8 cellular contexts compared by ENCODE assay signal in the genomic region with DNA sequence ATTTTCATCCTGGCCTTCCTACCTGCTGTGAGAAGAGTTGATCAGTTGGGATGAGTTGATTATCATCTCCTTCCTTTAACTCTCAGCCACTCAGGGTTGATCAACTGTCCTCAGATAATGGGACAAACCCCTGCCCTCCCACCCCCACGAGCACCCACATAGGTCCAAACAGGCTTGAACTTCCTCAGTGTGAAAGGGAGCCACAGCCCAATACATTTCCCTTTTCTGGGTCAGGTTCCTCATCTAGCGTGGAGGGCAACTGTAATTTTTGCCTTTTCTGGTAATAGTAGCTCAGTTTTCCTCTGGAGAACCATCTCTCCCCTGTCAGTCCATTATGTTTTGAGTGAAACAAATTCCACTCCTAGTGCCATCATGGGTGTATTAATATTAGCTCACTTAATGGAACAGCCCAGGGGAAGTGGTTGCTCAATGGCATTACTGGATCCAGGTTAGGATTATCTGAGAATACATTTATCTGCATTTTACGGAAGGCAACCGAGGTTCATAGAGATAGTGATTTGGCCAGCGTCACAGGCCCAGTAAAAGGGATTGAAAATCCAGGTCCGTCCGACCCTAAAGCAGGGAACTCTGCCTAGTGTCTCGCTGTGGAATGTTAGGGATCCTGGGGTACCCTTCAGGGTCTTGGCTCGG. TPM values are rescaled to one million over a fixed set of nuclear protein-coding genes. Genes with fewer than 3 reads are reported as not detected.
A peak's percentile ranks its signal among the peaks of the same experiment; 100 is the strongest.
DNase-seq lines count a peak whose midpoint lies in the region; TF ChIP-seq lines count a peak whose summit lies in the region.

No MANE protein-coding gene starts in this region.

- H3K36me3 ChIP-seq in NT2/D1 (ENCODE audit: insufficient read depth, insufficient read length, low read length) (peaks cover 55% of the 10 kb centered on the region), osteoblast (ENCODE audit: insufficient read depth, low read length) (peaks cover 74% of the 10 kb centered on the region)

- no peak overlapping the region for H2AFZ ChIP-seq in osteoblast (ENCODE audit: low read length)

- H3K79me2 ChIP-seq in osteoblast (ENCODE audit: insufficient read depth, low read length), result peaks cover 16% of the 10 kb centered on the region

- no peak overlapping the region for H3K9ac ChIP-seq in NT2/D1 (ENCODE audit: insufficient read length, low read depth)

- H3K36me3 Mint-ChIP-seq in CD14-positive monocyte, result peaks cover 16 to 17% of the 10 kb centered on the region in 2 donors

- H3K4me3 Mint-ChIP-seq in CD14-positive monocyte, result peak overlapping the region; percentile 90 to 96

- peak overlapping the region; percentile 85 to 93 (median 88) for H3K27ac Mint-ChIP-seq in CD14-positive monocyte

- H3K4me1 ChIP-seq in NT2/D1 (ENCODE audit: insufficient read depth, insufficient read length) (peaks cover 2% of the 10 kb centered on the region), osteoblast (ENCODE audit: insufficient read depth, low read length) (peaks cover 5% of the 10 kb centered on the region)

- no peaks in the 10 kb centered on the region for H4K20me1 ChIP-seq in osteoblast (ENCODE audit: insufficient read depth, low read length)

- peak overlapping the region; percentile 62 for H3K27ac ChIP-seq in osteoblast (ENCODE audit: low read depth, low read length)

- DNase-seq in CD14-positive monocyte (ENCODE audit: low spot score) (no peak), NT2/D1 (ENCODE audit: low read depth, low spot score) (no peak), epithelial cell of proximal tubule (ENCODE audit: low read depth) (no peak), osteoblast (ENCODE audit: insufficient read length, low spot score, missing footprints) (no peak), ecto neural progenitor cell (ENCODE audit: low spot score) (no peak), islet precursor cell (no peak), NCI-H2081 treated with DMSO at 0.1 percent for 48 hours (lab: John Stamatoyannopoulos, UW) (no peak), DMS79 (lab: John Stamatoyannopoulos, UW) (no peak)

- TF ChIP-seq CTCF in CD14-positive monocyte (IDR thresholded peaks at IDR 0.05) (no peak), epithelial cell of proximal tubule (conservative IDR thresholded peaks at IDR 0.05; ENCODE audit: low read depth, low read length) (no peak), osteoblast (IDR thresholded peaks at IDR 0.05; ENCODE audit: extremely low read depth, low read depth, low read length) (no peak)

- peaks cover 38% of the 10 kb centered on the region for H3K4me1 Mint-ChIP-seq in CD14-positive monocyte

- intact Hi-C loops in CD14-positive monocyte (cut with micrococcal nuclease), result no loop called here

- peak overlapping the region; percentile 79 for H3K4me2 ChIP-seq in osteoblast (ENCODE audit: insufficient read depth, low read length)

- peaks cover 18% of the 10 kb centered on the region for H3K9me3 ChIP-seq in NT2/D1 (ENCODE audit: insufficient read depth, low read length)
- H3K9me3 ChIP-seq in osteoblast (ENCODE audit: low read depth, low read length), result no peaks in the 10 kb centered on the region

- peaks cover 0 to 2% (median 1%) of the 10 kb centered on the region in 3 donors for H3K27me3 Mint-ChIP-seq in CD14-positive monocyte (ENCODE audit: low read depth in 3 of 3)

- H3K4me3 ChIP-seq in NT2/D1 (ENCODE audit: insufficient read length, low read depth) (peak overlapping the region; percentile 67), epithelial cell of proximal tubule (ENCODE audit: low read depth, low read length) (peak overlapping the region; percentile 67), osteoblast (ENCODE audit: insufficient read depth, low read length) (peak overlapping the region; percentile 74)

- H3K9me3 Mint-ChIP-seq in CD14-positive monocyte, result peaks cover 8 to 19% (median 13%) of the 10 kb centered on the region in 7 donors

- no peaks in the 10 kb centered on the region for H3K27me3 ChIP-seq in NT2/D1 (ENCODE audit: insufficient read depth, insufficient read length)
- no peaks in the 10 kb centered on the region for H3K27me3 ChIP-seq in osteoblast (ENCODE audit: insufficient read depth, low read length)

RNA-seq across cellular contexts. Expression of gene LPCAT2, which starts 0.5 kb away (rescaled TPM):
- polyA plus RNA-seq in CD14-positive monocyte, result 10 to 100 TPM; 47.1 to 49.7 TPM
- total RNA-seq in epithelial cell of proximal tubule (3.7 and 7.5 TPM in 2 replicates), osteoblast (19.4 and 23.5 TPM in 2 replicates)

RNA-seq across cellular contexts. Expression of gene MMP2, which starts 29.4 kb away (rescaled TPM):
- not detected for polyA plus RNA-seq in CD14-positive monocyte
- total RNA-seq in epithelial cell of proximal tubule, result 5.6 and 19.2 TPM in 2 replicates
- total RNA-seq in osteoblast, result 2,094 and 2,259 TPM in 2 replicates

RNA-seq across cellular contexts. Expression of gene CAPNS2, which starts 58.1 kb away (rescaled TPM):
- polyA plus RNA-seq in CD14-positive monocyte, result under 1 TPM in 1 of 2 donors, not detected in 1; 0.17 TPM
- total RNA-seq in epithelial cell of proximal tubule (not detected in 2 replicates), osteoblast (1.1 and 2.1 TPM in 2 replicates)

Comparison
In these comparisons a context has a peak if more than half of its experiments do, and no peak if none do; other contexts are left out.
1. RNA of gene MMP2, which starts 29.4 kb away (total RNA-seq): 2,094 to 2,259 TPM in osteoblast; 5.6 to 19.2 TPM in epithelial cell of proximal tubule; every median in the first group is over 100 times any median in the second.
2. Peak in every context shown above with its lines, with median percentiles within 50 percentile points of each other: H3K4me3 ChIP-seq.